In genomic region chr2:4424153-4424552, GRCh38 we compare ENCODE assay signal across 30 cellular contexts.
"Had no signal": no experiment of that assay in that cellular context is flagged by ENCODE, and none has a peak within 500 bp of the region (broad histone marks: within the 10 kb centered on the region; RNA-seq: fewer than 3 reads in every experiment).

No MANE protein-coding gene starts in this region.

- H3K27me3 ChIP-seq: adrenal gland, body of pancreas, esophagus muscularis mucosa, foreskin keratinocyte, gastrocnemius medialis had no signal

- H3K27ac ChIP-seq: adrenal gland, body of pancreas, esophagus muscularis mucosa, foreskin keratinocyte, gastrocnemius medialis had no signal

- ATAC-seq: activated CD4-positive, alpha-beta T cell treated with anti-CD3 and anti-CD28 coated beads for 36 hours; activated CD8-positive, alpha-beta memory T cell treated with anti-CD3 and anti-CD28 coated beads, Interleukin-2, amount 10 ng/mL, durations not matched to agents 7 days and 5 days; activated CD8-positive, alpha-beta T cell treated with anti-CD3 and anti-CD28 coated beads, Interleukin-2, amount 10 ng/mL, durations not matched to agents 7 days and 5 days; activated naive CD8-positive, alpha-beta T cell treated with anti-CD3 and anti-CD28 coated beads, Interleukin-2, amount 50 U/mL, for 24 hours; body of pancreas; effector memory CD8-positive, alpha-beta T cell; foreskin keratinocyte; gastrocnemius medialis had no signal

- H3K4me1 ChIP-seq: adrenal gland, body of pancreas, esophagus muscularis mucosa, foreskin keratinocyte, gastrocnemius medialis had no signal

- DNase-seq: activated CD4-positive, alpha-beta memory T cell treated with anti-CD3 and anti-CD28 coated beads for 36 hours; activated CD4-positive, alpha-beta T cell treated with anti-CD3 and anti-CD28 coated beads for 36 hours; activated CD4-positive, alpha-beta T cell treated with anti-CD3 and anti-CD28 coated beads, Interleukin-2, amount 10 ng/mL, durations not matched to agents 24 days and 14 days; activated CD4-positive, CD25-positive, alpha-beta regulatory T cell; activated CD4-positive, CD25-positive, alpha-beta regulatory T cell treated with anti-CD3 and anti-CD28 coated beads, Interleukin-2, amount 50 U/mL, for 72 hours; activated CD8-positive, alpha-beta memory T cell treated with anti-CD3 and anti-CD28 coated beads, Interleukin-2, amount 10 ng/mL, durations not matched to agents 7 days and 5 days; activated CD8-positive, alpha-beta memory T cell treated with anti-CD3 and anti-CD28 coated beads, Interleukin-2, amount 50 U/mL, for 4 hours; activated CD8-positive, alpha-beta T cell treated with anti-CD3 and anti-CD28 coated beads, Interleukin-2, amount 10 ng/mL, durations not matched to agents 7 days and 5 days; activated effector memory CD4-positive, alpha-beta T cell treated with anti-CD3 and anti-CD28 coated beads, Interleukin-2, amount 50 U/mL, for 16 hours; activated naive CD4-positive, alpha-beta T cell treated with anti-CD3 and anti-CD28 coated beads for 36 hours; activated naive CD8-positive, alpha-beta T cell treated with anti-CD3 and anti-CD28 coated beads for 36 hours; activated naive CD8-positive, alpha-beta T cell treated with anti-CD3 and anti-CD28 coated beads, Interleukin-2, amount 50 U/mL, for 24 hours; activated T-cell treated with anti-CD3 and anti-CD28 coated beads, Interleukin-2, amount 50 U/mL, for 1 hour; activated T-cell treated with anti-CD3 and anti-CD28 coated beads, Interleukin-2, amount 50 U/mL, for 48 hours; adrenal gland; amygdala; aorta; body of pancreas; caudate nucleus; cortex of kidney; dermis blood vessel endothelial cell; effector CD4-positive, alpha-beta T cell; effector memory CD8-positive, alpha-beta T cell; erythroblast; foreskin keratinocyte; gastrocnemius medialis; glutamatergic neuron; T-helper 2 cell had no signal

- H3K4me3 ChIP-seq: adrenal gland, body of pancreas, esophagus muscularis mucosa, gastrocnemius medialis had no signal

- H3K36me3 ChIP-seq: adrenal gland, esophagus muscularis mucosa, gastrocnemius medialis had no signal

- FAIRE-seq: colon had no signal

- H3K9me3 ChIP-seq: adrenal gland, body of pancreas, esophagus muscularis mucosa, gastrocnemius medialis had no signal
